In genomic region chr6:53735896-53736295, GRCh38 we compare ENCODE assay signal across 10 cellular contexts. TPM values are rescaled to one million over a fixed set of nuclear protein-coding genes. Genes with fewer than 3 reads are reported as not detected.
DNase-seq lines count a peak whose midpoint lies in the region; ATAC-seq, FAIRE-seq and TF ChIP-seq lines count a peak whose summit lies in the region.
"Had no signal": no experiment of that assay in that cellular context is flagged by ENCODE, and none has a peak within 500 bp of the region (broad histone marks: within the 10 kb centered on the region; RNA-seq: fewer than 3 reads in every experiment).

No MANE protein-coding gene starts in this region.

- no peaks in the 10 kb centered on the region for H4K20me1 ChIP-seq in keratinocyte (ENCODE audit: control insufficient read depth, extremely low read depth, insufficient read depth, low read length)
- no peaks in the 10 kb centered on the region for H4K20me1 ChIP-seq in HepG2 (ENCODE audit: insufficient read depth, low read length)

- WGBS in HepG2 (ENCODE audit: low lambda C conversion rate), result 99% methylated on average over 4 of the region's 4 CpGs

- peaks cover 46% of the 10 kb centered on the region for H3K4me1 ChIP-seq in keratinocyte (ENCODE audit: control insufficient read depth, extremely low read depth, insufficient read depth, low read length)
- peaks cover 20% of the 10 kb centered on the region for H3K4me1 ChIP-seq in HepG2 (ENCODE audit: insufficient read depth, low read length)
- H3K4me1 ChIP-seq: colonic mucosa had no signal

- CTCF ChIA-PET in HepG2 (lab: Yijun Ruan, JAX; ENCODE audit: low intra/inter-chr PET ratio, low total read pairs), result no interaction called here

- H3K4me2 ChIP-seq in keratinocyte (ENCODE audit: control insufficient read depth, extremely low read depth, insufficient read depth, low read depth, low read length) (no peak overlapping the region), HepG2 (ENCODE audit: low read depth, low read length) (no peak overlapping the region)

- no peaks in the 10 kb centered on the region for H3K9me3 ChIP-seq in keratinocyte (ENCODE audit: control insufficient read depth, low read depth, low read length)
- no peaks in the 10 kb centered on the region for H3K9me3 ChIP-seq in HepG2 (ENCODE audit: low read length)
- H3K9me3 ChIP-seq: colonic mucosa had no signal

- dilution Hi-C loops in keratinocyte (cut with MboI; ENCODE audit: extremely low pct_ligation_motif_present, low sequenced_read_pairs), result no loop called here

- no peak for TF ChIP-seq POLR2A in HepG2 (IDR thresholded peaks at IDR 0.05; ENCODE audit: insufficient read depth in 1 of 2, low read depth in 2 of 2, low read length in 2 of 2)

- TF ChIP-seq EP300 in HepG2 (IDR thresholded peaks at IDR 0.05; ENCODE audit: low read depth in 2 of 2, low read length in 2 of 2) (no peak), HepG2 (CRISPR knock-in tag; IDR thresholded peaks at IDR 0.05; ENCODE audit: borderline replicate concordance) (no peak)

- TF ChIP-seq RAD21 in HepG2 (CRISPR knock-in tag; IDR thresholded peaks at IDR 0.05), result no peak

- H3K27ac ChIP-seq in keratinocyte (ENCODE audit: control insufficient read depth, insufficient read depth, low read length) (peak overlapping the region; percentile 90), HepG2 (ENCODE audit: extremely low read length, insufficient read depth, low read length) (no peak overlapping the region)

- no peak overlapping the region for H3K9ac ChIP-seq in keratinocyte (ENCODE audit: control insufficient read depth, extremely low read depth, insufficient read depth, low read length)
- H3K9ac ChIP-seq in HepG2 (ENCODE audit: insufficient read depth, low read depth, low read length), result no peak overlapping the region

- intact Hi-C loops in HepG2 (cut with micrococcal nuclease; ENCODE audit: unreplicated experiment), result no loop called here

- H3K79me2 ChIP-seq in keratinocyte (ENCODE audit: control insufficient read depth, insufficient read depth, low read length), result no peaks in the 10 kb centered on the region
- H3K79me2 ChIP-seq in HepG2 (ENCODE audit: insufficient read depth, low read length), result no peaks in the 10 kb centered on the region

- H3K9me1 ChIP-seq in keratinocyte (ENCODE audit: control insufficient read depth, extremely low read depth, insufficient read depth, low read length), result no peaks in the 10 kb centered on the region

- no peaks in the 10 kb centered on the region for H3K36me3 ChIP-seq in keratinocyte (ENCODE audit: control insufficient read depth in 2 of 2, extremely low read depth in 1 of 2, insufficient read depth in 2 of 2, low read length in 2 of 2)
- H3K36me3 ChIP-seq in HepG2 (replicated peaks in 1 of 2; ENCODE audit: control insufficient read depth in 1 of 2, insufficient read depth in 2 of 2, low read length in 2 of 2), result no peaks in the 10 kb centered on the region
- H3K36me3 ChIP-seq: colonic mucosa had no signal

- H3K27me3 ChIP-seq in keratinocyte (ENCODE audit: control insufficient read depth, extremely low read depth, insufficient read depth, low read length) (no peaks in the 10 kb centered on the region), HepG2 (ENCODE audit: control insufficient read depth in 1 of 2, insufficient read depth in 2 of 2, low read length in 2 of 2) (no peaks in the 10 kb centered on the region)
- H3K27me3 ChIP-seq: colonic mucosa had no signal

- POLR2A ChIA-PET in HepG2 (lab: Yijun Ruan, JAX), result interaction anchor here (1.5 kb wide), 1 partner anchor 59 kb away, joined by 4 read pairs; the partner anchor contains the start of gene LRRC1

- H2AFZ ChIP-seq in keratinocyte (ENCODE audit: control insufficient read depth, low read length) (no peak overlapping the region), HepG2 (ENCODE audit: low read length) (no peak overlapping the region)

- in situ Hi-C loops in HepG2 (cut with HindIII; ENCODE audit: extremely low pct_ligation_motif_present, low pct_unique_long_range_greater_than_20kb), result no loop called here

- H3K4me3 ChIP-seq in keratinocyte (ENCODE audit: control insufficient read depth in 2 of 3, extremely low read depth in 1 of 3, insufficient read depth in 2 of 3, low read depth in 1 of 3, low read length in 3 of 3) (no peak overlapping the region), HepG2 (replicated peaks in 1 of 3; ENCODE audit: insufficient read depth in 1 of 3, low read depth in 2 of 3, low read length in 3 of 3) (no peak overlapping the region)
- H3K4me3 ChIP-seq: colonic mucosa had no signal

- TF ChIP-seq CTCF in keratinocyte (optimal IDR thresholded peaks at IDR 0.05 in 1 of 3, IDR thresholded peaks at IDR 0.05 in 1 of 3, conservative IDR thresholded peaks at IDR 0.05 in 1 of 3; ENCODE audit: extremely low read depth in 1 of 3, insufficient read depth in 2 of 3, low read length in 3 of 3), result no peak
- TF ChIP-seq CTCF in HepG2 (CRISPR knock-in tag; IDR thresholded peaks at IDR 0.05), result no peak

- DNase-seq in GDM1 (lab: John Stamatoyannopoulos, UW), result peak; percentile 73
- DNase-seq in NCI-H82 treated with DMSO at 0.1 percent for 48 hours (lab: John Stamatoyannopoulos, UW; ENCODE audit: unreplicated experiment), result peak; percentile 96
- no peak for DNase-seq in keratinocyte (ENCODE audit: low read depth, low spot score)
- DNase-seq in inferior parietal cortex (ENCODE audit: extremely low spot score), result no peak
- no peak for DNase-seq in HepG2 (ENCODE audit: low spot score)
- DNase-seq in DMS79 treated with DMSO at 0.1 percent for 48 hours (lab: John Stamatoyannopoulos, UW), result no peak
- DNase-seq: activated B cell treated with CpG ODN at 0.5 μM for 24 hours, colonic mucosa, COR-L47 had no signal

- FAIRE-seq in keratinocyte (lab: Jason Lieb, UNC) (no peak), HepG2 (lab: Jason Lieb, UNC) (no peak)

- no TSS peak for BruUV-seq in HepG2 (replicated peaks; lab: Mats Ljungman, UMichigan)

- ATAC-seq in GM19397 (IDR thresholded peaks at IDR 0.05; ENCODE audit: unreplicated experiment) (peak; percentile 78), HepG2 (no peak)

TF ChIP-seq in HepG2, 621 proteins besides CTCF, POLR2A, EP300 and RAD21 (continues in another document):
- no peak for TF ChIP-seq GTF2F1 (IDR thresholded peaks at IDR 0.05; ENCODE audit: low read length)
- TF ChIP-seq HNRNPUL1 (IDR thresholded peaks at IDR 0.05; ENCODE audit: low read depth, low read length), result no peak
- TF ChIP-seq ZNF44 (CRISPR knock-in tag; IDR thresholded peaks at IDR 0.05), result no peak
- no peak for TF ChIP-seq TEAD2 (CRISPR knock-in tag; IDR thresholded peaks at IDR 0.05)

RNA-seq across cellular contexts. Expression of gene LRRC1, which starts 58.9 kb away (rescaled TPM):
- 16.2 to 19.7 TPM (median 18.5 TPM) in 3 replicates for polyA plus RNA-seq in keratinocyte
- polyA plus RNA-seq in keratinocyte (2011; ENCODE audit: low read depth), result 16.6 TPM
- polyA plus RNA-seq in keratinocyte (2011; cell fraction: cytosol; rRNA removed), result 15.8 and 20.8 TPM in 2 replicates
- polyA plus RNA-seq in keratinocyte (2011; cell fraction: nucleus; rRNA removed), result 23.5 and 26.7 TPM in 2 replicates
- polyA plus RNA-seq in keratinocyte (2012; ENCODE audit: low replicate concordance), result 15.0 and 22.8 TPM in 2 replicates
- polyA minus RNA-seq in keratinocyte, result 16.9 to 18.9 TPM (median 17.7 TPM) in 3 replicates
- 13.6 TPM for polyA minus RNA-seq in keratinocyte (2011; cell fraction: cytosol; rRNA and poly(A)+ RNA removed)
- 15.6 and 22.0 TPM in 2 replicates for polyA minus RNA-seq in keratinocyte (2011; cell fraction: nucleus; rRNA and poly(A)+ RNA removed)
- 27.7 and 31.6 TPM in 2 replicates for total RNA-seq in HepG2 (2016; rRNA removed; fragmentation: Illumina TruSeq; extraction: Trizol)
- 5.6 and 6.2 TPM in 2 replicates for total RNA-seq in HepG2 (2016; cell fraction: cytosol; rRNA removed; fragmentation: Illumina TruSeq; extraction: Trizol; ENCODE audit: low read depth)
- 29.5 and 30.9 TPM in 2 replicates for total RNA-seq in HepG2 (2016; cell fraction: insoluble cytoplasmic fraction; rRNA removed; fragmentation: Illumina TruSeq; extraction: Trizol)
- 15.3 and 17.6 TPM in 2 replicates for total RNA-seq in HepG2 (2016; cell fraction: membrane; rRNA removed; fragmentation: Illumina TruSeq; extraction: Trizol)
- total RNA-seq in HepG2 (2016; cell fraction: nucleus; rRNA removed; fragmentation: Illumina TruSeq; extraction: Trizol), result 29.7 and 30.0 TPM in 2 replicates
- 13.1 and 15.6 TPM in 2 replicates for polyA plus RNA-seq in HepG2 (2011; rRNA removed)
- 9.5 and 12.1 TPM in 2 replicates for polyA plus RNA-seq in HepG2 (2011; cell fraction: cytosol; rRNA removed)
- 20.2 and 23.5 TPM in 2 replicates for polyA plus RNA-seq in HepG2 (2011; cell fraction: nucleus; rRNA removed)
- 12.8 and 20.0 TPM in 2 replicates for polyA plus RNA-seq in HepG2 (2012)
- polyA plus RNA-seq in HepG2 (2016; cell fraction: cytosol; fragmentation: Illumina TruSeq; extraction: Trizol; ENCODE audit: low read depth), result 2.9 and 3.4 TPM in 2 replicates
- polyA plus RNA-seq in HepG2 (2016; cell fraction: insoluble cytoplasmic fraction; fragmentation: Illumina TruSeq; extraction: Trizol; ENCODE audit: low read depth), result 30.2 and 31.3 TPM in 2 replicates
- 8.2 and 8.7 TPM in 2 replicates for polyA plus RNA-seq in HepG2 (2016; cell fraction: membrane; fragmentation: Illumina TruSeq; extraction: Trizol; ENCODE audit: low read depth)
- polyA plus RNA-seq in HepG2 (2016; cell fraction: nucleus; fragmentation: Illumina TruSeq; extraction: Trizol; ENCODE audit: insufficient read depth, low read depth), result 30.0 and 31.5 TPM in 2 replicates
- 9.7 and 25.8 TPM in 2 replicates for polyA minus RNA-seq in HepG2 (2011; rRNA and poly(A)+ RNA removed; ENCODE audit: low replicate concordance)
- polyA minus RNA-seq in HepG2 (2011; cell fraction: cytosol; rRNA and poly(A)+ RNA removed), result 9.8 and 10.7 TPM in 2 replicates
- polyA minus RNA-seq in HepG2 (2011; cell fraction: nucleus; rRNA and poly(A)+ RNA removed), result 32.8 and 35.4 TPM in 2 replicates

Comparison
In these comparisons a context has a peak if more than half of its experiments do, and no peak if none do; other contexts are left out.
1. DNase-seq: peak in GDM1 (single experiment) and NCI-H82 treated with DMSO at 0.1 percent for 48 hours (single experiment); none in keratinocyte (single experiment), inferior parietal cortex (single experiment), HepG2 (single experiment) and DMS79 treated with DMSO at 0.1 percent for 48 hours (single experiment).